ENCODE assay signal across 23 cellular contexts in genomic region chr3:100994187-100994586, GRCh38. TPM values are rescaled to one million over a fixed set of nuclear protein-coding genes. Genes with fewer than 3 reads are reported as not detected.
"Had no signal": no experiment of that assay in that cellular context is flagged by ENCODE, and none has a peak within 500 bp of the region (broad histone marks: within the 10 kb centered on the region; RNA-seq: fewer than 3 reads in every experiment).

No MANE protein-coding gene starts in this region.

- H3K27me3 Mint-ChIP-seq: natural killer cell treated with Interleukin-12 subunit alpha and Interleukin-12 subunit beta and Interleukin-15 and Interleukin-18, amount 100 ng/mL, for 72 hours; stimulated activated naive B cell treated with anti-CD40 and anti-IgM and Interleukin-4, amounts not matched to agents 10 μg/mL and 1 μg/mL and 100 μg/mL, for 72 hours had no signal

- H3K4me1 Mint-ChIP-seq: activated CD4-positive, alpha-beta T cell treated with anti-CD3 and anti-CD28 coated beads, Interleukin-2, amount 10 ng/mL, durations not matched to agents 7 days and 5 days; activated CD8-positive, alpha-beta memory T cell treated with anti-CD3 and anti-CD28 coated beads, Interleukin-2, amount 10 ng/mL, durations not matched to agents 7 days and 5 days; activated naive CD4-positive, alpha-beta T cell treated with anti-CD3 and anti-CD28 coated beads, Interleukin-2, amount 50 U/mL, for 24 hours; stimulated activated naive B cell treated with anti-CD40 and anti-IgM and Interleukin-4, amounts not matched to agents 10 μg/mL and 1 μg/mL and 100 μg/mL, for 72 hours had no signal

- H3K4me1 ChIP-seq: adrenal gland, colonic mucosa, left lung had no signal

- H3K27ac Mint-ChIP-seq: activated CD4-positive, alpha-beta T cell treated with anti-CD3 and anti-CD28 coated beads, Interleukin-2, amount 10 ng/mL, durations not matched to agents 7 days and 5 days; activated CD8-positive, alpha-beta memory T cell treated with anti-CD3 and anti-CD28 coated beads, Interleukin-2, amount 10 ng/mL, durations not matched to agents 7 days and 5 days; activated CD8-positive, alpha-beta T cell treated with anti-CD3 and anti-CD28 coated beads for 36 hours; activated naive CD4-positive, alpha-beta T cell treated with anti-CD3 and anti-CD28 coated beads, Interleukin-2, amount 50 U/mL, for 24 hours; natural killer cell treated with Interleukin-12 subunit alpha and Interleukin-12 subunit beta and Interleukin-15 and Interleukin-18, amount 100 ng/mL, for 72 hours; stimulated activated naive B cell treated with anti-CD40 and anti-IgM and Interleukin-4, amounts not matched to agents 10 μg/mL and 1 μg/mL and 100 μg/mL, for 72 hours had no signal

- H3K4me3 ChIP-seq: colonic mucosa, left lung, lung had no signal

- ATAC-seq: activated CD8-positive, alpha-beta memory T cell treated with anti-CD3 and anti-CD28 coated beads, Interleukin-2, amount 10 ng/mL, durations not matched to agents 7 days and 5 days; activated CD8-positive, alpha-beta T cell treated with anti-CD3 and anti-CD28 coated beads for 36 hours; foreskin keratinocyte; left lung; natural killer cell treated with Interleukin-12 subunit alpha and Interleukin-12 subunit beta and Interleukin-15 and Interleukin-18, amount 100 ng/mL, for 72 hours; stimulated activated naive B cell treated with anti-CD40 and anti-IgM and Interleukin-4, amounts not matched to agents 10 μg/mL and 1 μg/mL and 100 μg/mL, for 72 hours had no signal

- H3K4me3 Mint-ChIP-seq: activated CD4-positive, alpha-beta T cell treated with anti-CD3 and anti-CD28 coated beads, Interleukin-2, amount 10 ng/mL, durations not matched to agents 7 days and 5 days; activated CD8-positive, alpha-beta memory T cell treated with anti-CD3 and anti-CD28 coated beads, Interleukin-2, amount 10 ng/mL, durations not matched to agents 7 days and 5 days; activated CD8-positive, alpha-beta T cell treated with anti-CD3 and anti-CD28 coated beads for 36 hours; activated naive CD4-positive, alpha-beta T cell treated with anti-CD3 and anti-CD28 coated beads, Interleukin-2, amount 50 U/mL, for 24 hours; natural killer cell treated with Interleukin-12 subunit alpha and Interleukin-12 subunit beta and Interleukin-15 and Interleukin-18, amount 100 ng/mL, for 72 hours; stimulated activated naive B cell treated with anti-CD40 and anti-IgM and Interleukin-4, amounts not matched to agents 10 μg/mL and 1 μg/mL and 100 μg/mL, for 72 hours had no signal

- H3K27me3 ChIP-seq: adrenal gland, colonic mucosa, foreskin keratinocyte, left lung had no signal

- FAIRE-seq: bronchial epithelial cell, TTC549 had no signal

- H3K9me3 ChIP-seq: adrenal gland, colonic mucosa, left lung, neutrophil had no signal

- H3K9me3 Mint-ChIP-seq: activated CD4-positive, alpha-beta T cell treated with anti-CD3 and anti-CD28 coated beads, Interleukin-2, amount 10 ng/mL, durations not matched to agents 7 days and 5 days; activated CD8-positive, alpha-beta T cell treated with anti-CD3 and anti-CD28 coated beads for 36 hours; activated naive CD4-positive, alpha-beta T cell treated with anti-CD3 and anti-CD28 coated beads, Interleukin-2, amount 50 U/mL, for 24 hours; natural killer cell treated with Interleukin-12 subunit alpha and Interleukin-12 subunit beta and Interleukin-15 and Interleukin-18, amount 100 ng/mL, for 72 hours had no signal

- H3K27ac ChIP-seq: adrenal gland, colonic mucosa, neutrophil, WERI-Rb-1 had no signal

- DNase-seq: activated CD4-positive, alpha-beta T cell treated with anti-CD3 and anti-CD28 coated beads, Interleukin-2, amount 10 ng/mL, durations not matched to agents 7 days and 5 days; activated CD4-positive, CD25-positive, alpha-beta regulatory T cell treated with anti-CD3 and anti-CD28 coated beads, Interleukin-2, amount 50 U/mL, for 72 hours; activated CD8-positive, alpha-beta memory T cell treated with anti-CD3 and anti-CD28 coated beads, Interleukin-2, amount 10 ng/mL, durations not matched to agents 7 days and 5 days; activated CD8-positive, alpha-beta T cell treated with anti-CD3 and anti-CD28 coated beads for 36 hours; activated gamma-delta T cell treated with Interleukin-2 at 50 U/mL for 16 hours; activated T-cell treated with anti-CD3 and anti-CD28 coated beads for 4 hours; adrenal gland; colonic mucosa; foreskin keratinocyte; hippocampal formation; kidney glomerular epithelial cell; left lung; stimulated activated CD4-positive, alpha-beta T cell treated with anti-CD3 and anti-CD28 coated beads, Interleukin-15, amount 100 ng/mL, for 24 hours; stimulated activated CD8-positive, alpha-beta memory T cell treated with anti-CD3 and anti-CD28 coated beads, Interleukin-4, amount 100 ng/mL, for 48 hours; stimulated activated naive B cell treated with anti-CD40 and anti-IgM and Interleukin-4, amounts not matched to agents 10 μg/mL and 1 μg/mL and 100 μg/mL, for 72 hours; T-helper 1 cell; WERI-Rb-1 had no signal

- H3K36me3 Mint-ChIP-seq: activated CD8-positive, alpha-beta memory T cell treated with anti-CD3 and anti-CD28 coated beads, Interleukin-2, amount 10 ng/mL, durations not matched to agents 7 days and 5 days; activated naive CD4-positive, alpha-beta T cell treated with anti-CD3 and anti-CD28 coated beads, Interleukin-2, amount 50 U/mL, for 24 hours; natural killer cell treated with Interleukin-12 subunit alpha and Interleukin-12 subunit beta and Interleukin-15 and Interleukin-18, amount 100 ng/mL, for 72 hours; stimulated activated naive B cell treated with anti-CD40 and anti-IgM and Interleukin-4, amounts not matched to agents 10 μg/mL and 1 μg/mL and 100 μg/mL, for 72 hours had no signal

- H3K36me3 ChIP-seq: adrenal gland, colonic mucosa, left lung, neutrophil, WERI-Rb-1 had no signal

RNA-seq across cellular contexts. Expression of gene ABI3BP, which starts 1.0 kb away (rescaled TPM):
- total RNA-seq: activated CD4-positive, alpha-beta T cell treated with anti-CD3 and anti-CD28 coated beads, Interleukin-2, amount 10 ng/mL, durations not matched to agents 7 days and 5 days; activated CD8-positive, alpha-beta T cell treated with anti-CD3 and anti-CD28 coated beads for 36 hours; natural killer cell treated with Interleukin-12 subunit alpha and Interleukin-12 subunit beta and Interleukin-15 and Interleukin-18, amount 100 ng/mL, for 72 hours had no signal
